ENCODE assay signal across 32 cellular contexts in the genomic region with DNA sequence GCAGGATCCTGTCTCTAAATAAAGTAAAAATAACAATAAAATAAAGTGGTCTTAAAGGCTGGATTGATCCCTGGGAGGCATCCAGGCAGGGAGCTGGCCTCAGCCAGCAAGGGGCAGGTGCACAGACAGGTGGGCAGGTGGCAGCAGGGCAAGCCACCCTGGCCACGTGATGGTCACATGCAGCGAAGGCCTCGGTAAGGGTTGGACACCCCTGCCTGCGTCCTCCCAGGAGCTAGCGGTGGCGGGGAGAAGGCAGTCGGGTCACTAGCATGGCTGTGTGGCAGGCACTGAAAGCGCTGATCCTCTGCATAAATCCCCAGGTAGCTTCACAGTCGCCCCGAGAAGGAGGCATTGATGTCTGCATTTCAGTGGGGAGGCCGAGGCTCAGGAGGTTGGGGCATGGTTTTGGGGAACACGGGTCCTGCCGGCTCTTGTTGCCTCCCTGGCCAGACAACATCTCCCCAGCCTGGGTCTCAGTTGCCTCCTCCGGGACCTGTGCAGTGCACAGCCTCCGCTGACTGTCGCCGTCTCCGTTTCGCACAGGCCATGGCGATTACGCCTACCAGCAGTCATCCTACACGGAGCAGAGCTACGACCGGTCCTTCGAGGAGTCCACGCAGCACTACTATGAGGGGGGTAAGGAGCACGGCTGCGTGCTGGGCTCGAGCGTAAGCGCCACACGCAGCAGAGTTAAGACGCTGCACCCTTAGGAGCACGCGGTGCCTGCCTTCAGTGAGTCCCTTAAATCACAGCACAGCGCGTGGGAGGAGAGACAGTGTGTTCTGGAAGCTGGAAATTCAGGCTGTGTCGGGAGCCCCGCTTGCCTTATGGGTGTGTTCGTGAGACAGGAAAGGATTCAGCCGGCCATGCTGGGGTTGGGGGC.
"Had no signal": no experiment of that assay in that cellular context is flagged by ENCODE, and none has a peak within 500 bp of the region (broad histone marks: within the 10 kb centered on the region; RNA-seq: fewer than 3 reads in every experiment).

No MANE protein-coding gene starts in this region.

- H3K27ac ChIP-seq: hepatocyte, left ventricle myocardium inferior, neutrophil, ovary, prostate gland, sigmoid colon, uterus had no signal

- H3K4me3 Mint-ChIP-seq: activated CD4-positive, alpha-beta memory T cell treated with anti-CD3 and anti-CD28 coated beads for 36 hours; activated CD4-positive, alpha-beta T cell treated with anti-CD3 and anti-CD28 coated beads, Interleukin-2, amount 10 ng/mL, durations not matched to agents 24 days and 14 days; activated naive CD4-positive, alpha-beta T cell treated with anti-CD3 and anti-CD28 coated beads, Interleukin-2, amount 50 U/mL, for 24 hours; activated T-helper 1 cell treated with anti-CD3 and anti-CD28 coated beads, Interleukin-12 subunit alpha, Interleukin-12 subunit beta, Interleukin-2, Interleukin-4 antibody, amounts not matched to agents 30 ng/mL and 10 ng/mL and 1 ng/mL, durations not matched to agents 14 hours and 24 hours and 36 hours; natural killer cell treated with Interleukin-12 subunit alpha and Interleukin-12 subunit beta and Interleukin-15 and Interleukin-18, amount 100 ng/mL, for 72 hours; stimulated activated memory B cell treated with anti-CD40 and anti-IgM and Interleukin-4, amounts not matched to agents 10 μg/mL and 1 μg/mL and 100 μg/mL, for 72 hours; stimulated activated naive CD8-positive, alpha-beta T cell treated with anti-CD3 and anti-CD28 coated beads, Interleukin-15, amount 100 ng/mL, for 72 hours; type B pancreatic cell had no signal

- H3K4me1 Mint-ChIP-seq: activated naive CD4-positive, alpha-beta T cell treated with anti-CD3 and anti-CD28 coated beads, Interleukin-2, amount 50 U/mL, for 24 hours; stimulated activated memory B cell treated with anti-CD40 and anti-IgM and Interleukin-4, amounts not matched to agents 10 μg/mL and 1 μg/mL and 100 μg/mL, for 72 hours had no signal

- H3K4me3 ChIP-seq: breast epithelium, hepatocyte, left ventricle myocardium inferior, lung, mucosa of descending colon, ovary, prostate gland, sigmoid colon, uterus had no signal

- H3K36me3 ChIP-seq: ovary, uterus had no signal

- H3K9me3 Mint-ChIP-seq: activated CD4-positive, alpha-beta memory T cell treated with anti-CD3 and anti-CD28 coated beads for 36 hours; activated CD4-positive, alpha-beta T cell treated with anti-CD3 and anti-CD28 coated beads, Interleukin-2, amount 10 ng/mL, durations not matched to agents 24 days and 14 days; activated naive CD4-positive, alpha-beta T cell treated with anti-CD3 and anti-CD28 coated beads, Interleukin-2, amount 50 U/mL, for 24 hours; activated T-helper 1 cell treated with anti-CD3 and anti-CD28 coated beads, Interleukin-12 subunit alpha, Interleukin-12 subunit beta, Interleukin-2, Interleukin-4 antibody, amounts not matched to agents 30 ng/mL and 10 ng/mL and 1 ng/mL, durations not matched to agents 14 hours and 24 hours and 36 hours; natural killer cell treated with Interleukin-12 subunit alpha and Interleukin-12 subunit beta and Interleukin-15 and Interleukin-18, amount 100 ng/mL, for 72 hours; stimulated activated memory B cell treated with anti-CD40 and anti-IgM and Interleukin-4, amounts not matched to agents 10 μg/mL and 1 μg/mL and 100 μg/mL, for 72 hours; stimulated activated naive CD8-positive, alpha-beta T cell treated with anti-CD3 and anti-CD28 coated beads, Interleukin-15, amount 100 ng/mL, for 72 hours; type B pancreatic cell had no signal

- DNase-seq: activated CD4-positive, alpha-beta memory T cell treated with anti-CD3 and anti-CD28 coated beads for 36 hours; activated CD4-positive, alpha-beta T cell treated with anti-CD3 and anti-CD28 coated beads, Interleukin-2, amount 10 ng/mL, durations not matched to agents 24 days and 14 days; activated CD4-positive, CD25-positive, alpha-beta regulatory T cell treated with anti-CD3 and anti-CD28 coated beads, Interleukin-2, amount 50 U/mL, for 72 hours; activated CD8-positive, alpha-beta memory T cell treated with anti-CD3 and anti-CD28 coated beads, Interleukin-2, amount 50 U/mL, for 4 hours; activated effector memory CD4-positive, alpha-beta T cell treated with anti-CD3 and anti-CD28 coated beads, Interleukin-2, amount 50 U/mL, for 16 hours; activated T-cell treated with anti-CD3 and anti-CD28 coated beads, Interleukin-2, amount 50 U/mL, for 1 hour; central memory CD4-positive, alpha-beta T cell; islet precursor cell; mesendoderm; retina; sigmoid colon; small intestine; stimulated activated CD4-positive, alpha-beta T cell treated with anti-CD3 and anti-CD28 coated beads, Interleukin-1b, Interleukin-23, amount 100 ng/mL, for 48 hours; stimulated activated CD4-positive, alpha-beta T cell treated with anti-CD3 and anti-CD28 coated beads, Interleukin-4, amount 100 ng/mL, for 4 hours; stimulated activated CD8-positive, alpha-beta memory T cell treated with anti-CD3 and anti-CD28 coated beads, Interleukin-4, amount 100 ng/mL, for 48 hours; stimulated activated naive CD8-positive, alpha-beta T cell treated with anti-CD3 and anti-CD28 coated beads, Interleukin-15, amount 100 ng/mL, for 72 hours; substantia nigra; T-helper 2 cell had no signal

- H3K9me3 ChIP-seq: breast epithelium, left ventricle myocardium inferior, mucosa of descending colon, neutrophil, ovary, prostate gland, sigmoid colon, uterus had no signal

- H3K36me3 Mint-ChIP-seq: natural killer cell treated with Interleukin-12 subunit alpha and Interleukin-12 subunit beta and Interleukin-15 and Interleukin-18, amount 100 ng/mL, for 72 hours had no signal

- H3K27me3 Mint-ChIP-seq: activated CD4-positive, alpha-beta memory T cell treated with anti-CD3 and anti-CD28 coated beads for 36 hours; activated CD4-positive, alpha-beta T cell treated with anti-CD3 and anti-CD28 coated beads, Interleukin-2, amount 10 ng/mL, durations not matched to agents 24 days and 14 days; activated naive CD4-positive, alpha-beta T cell treated with anti-CD3 and anti-CD28 coated beads, Interleukin-2, amount 50 U/mL, for 24 hours; natural killer cell treated with Interleukin-12 subunit alpha and Interleukin-12 subunit beta and Interleukin-15 and Interleukin-18, amount 100 ng/mL, for 72 hours; stimulated activated memory B cell treated with anti-CD40 and anti-IgM and Interleukin-4, amounts not matched to agents 10 μg/mL and 1 μg/mL and 100 μg/mL, for 72 hours; stimulated activated naive CD8-positive, alpha-beta T cell treated with anti-CD3 and anti-CD28 coated beads, Interleukin-15, amount 100 ng/mL, for 72 hours; type B pancreatic cell had no signal

- H3K4me1 ChIP-seq: breast epithelium, left ventricle myocardium inferior, prostate gland, sigmoid colon, uterus had no signal

- H3K27ac Mint-ChIP-seq: activated CD4-positive, alpha-beta memory T cell treated with anti-CD3 and anti-CD28 coated beads for 36 hours; activated CD4-positive, alpha-beta T cell treated with anti-CD3 and anti-CD28 coated beads, Interleukin-2, amount 10 ng/mL, durations not matched to agents 24 days and 14 days; activated naive CD4-positive, alpha-beta T cell treated with anti-CD3 and anti-CD28 coated beads, Interleukin-2, amount 50 U/mL, for 24 hours; activated T-helper 1 cell treated with anti-CD3 and anti-CD28 coated beads, Interleukin-12 subunit alpha, Interleukin-12 subunit beta, Interleukin-2, Interleukin-4 antibody, amounts not matched to agents 30 ng/mL and 10 ng/mL and 1 ng/mL, durations not matched to agents 14 hours and 24 hours and 36 hours; natural killer cell treated with Interleukin-12 subunit alpha and Interleukin-12 subunit beta and Interleukin-15 and Interleukin-18, amount 100 ng/mL, for 72 hours; stimulated activated memory B cell treated with anti-CD40 and anti-IgM and Interleukin-4, amounts not matched to agents 10 μg/mL and 1 μg/mL and 100 μg/mL, for 72 hours; stimulated activated naive CD8-positive, alpha-beta T cell treated with anti-CD3 and anti-CD28 coated beads, Interleukin-15, amount 100 ng/mL, for 72 hours; type B pancreatic cell had no signal
